ENCODE assay signal across 9 cellular contexts in the genomic region with DNA sequence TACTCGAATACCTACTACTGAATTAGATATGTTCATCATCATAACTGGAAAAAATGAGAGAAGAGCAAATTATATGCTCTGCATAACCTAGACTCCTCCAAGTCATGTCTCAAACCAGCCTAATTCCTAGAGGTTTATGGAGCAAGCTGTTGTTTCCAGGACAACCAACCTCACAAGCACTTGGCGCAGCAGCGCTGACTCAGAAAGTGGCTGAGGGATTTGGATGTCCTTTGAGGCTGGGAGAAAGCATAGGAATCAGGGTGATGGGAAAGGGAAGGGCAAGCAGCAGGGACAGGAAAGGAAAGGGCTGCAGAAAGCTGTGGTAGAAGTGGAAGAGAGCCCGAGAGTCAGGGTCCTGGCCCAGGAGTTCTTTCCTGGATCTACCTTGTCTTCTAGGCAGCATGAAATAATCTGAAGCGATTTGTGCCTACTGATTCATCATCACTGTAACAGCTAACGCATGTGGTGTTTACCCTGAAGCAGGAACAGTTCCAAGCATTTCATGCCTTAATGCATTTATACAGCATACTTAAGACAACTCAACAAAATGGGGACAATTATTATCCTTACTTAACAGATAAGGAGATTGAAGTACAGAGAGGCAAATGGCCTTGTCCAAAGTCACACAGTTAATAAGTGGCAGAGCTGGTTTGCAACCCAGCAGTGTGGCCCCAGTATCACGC. TPM values are rescaled to one million over a fixed set of nuclear protein-coding genes. Genes with fewer than 3 reads are reported as not detected.
DNase-seq lines count a peak whose midpoint lies in the region; ATAC-seq lines count a peak whose summit lies in the region.
"Had no signal": no experiment of that assay in that cellular context is flagged by ENCODE, and none has a peak within 500 bp of the region (broad histone marks: within the 10 kb centered on the region; RNA-seq: fewer than 3 reads in every experiment).

No MANE protein-coding gene starts in this region.

- ATAC-seq in T-cell (replicated peaks in 1 of 4) (no peak), HG02981 (IDR thresholded peaks at IDR 0.05; ENCODE audit: unreplicated experiment) (no peak), HG03196 (IDR thresholded peaks at IDR 0.05; ENCODE audit: unreplicated experiment) (no peak)

- peaks cover 7% of the 10 kb centered on the region for H3K36me3 Mint-ChIP-seq in T-cell

- peak overlapping the region in 1 of 2 donors; percentile 15 for H3K27ac Mint-ChIP-seq in T-cell

- no peaks in the 10 kb centered on the region for H3K27me3 Mint-ChIP-seq in T-cell

- peaks cover 0 to 6% (median 5%) of the 10 kb centered on the region in 3 donors for H3K9me3 Mint-ChIP-seq in T-cell

- CTCF ChIA-PET in T-cell (lab: Charles Lee) = interaction anchor here in 1 of 2 donors (1.2 kb wide), 1 partner anchor 72 kb away, joined by 3 read pairs; no protein-coding TSS in a partner anchor

- POLR2A ChIA-PET in T-cell (lab: Charles Lee) = no interaction called here

- peak overlapping the region in 2 of 3 donors; percentile 50 for H3K4me3 Mint-ChIP-seq in T-cell

- DNase-seq in NCI-H82 (lab: John Stamatoyannopoulos, UW) (peak; percentile 41), NCI-H82 treated with DMSO at 0.1 percent for 48 hours (lab: John Stamatoyannopoulos, UW; ENCODE audit: unreplicated experiment) (no peak), T-cell (no peak), hypothalamus (lab: John Stamatoyannopoulos, UW) (peak in 28 of 51 donors; percentile 6 to 75 (median 24)), stromal cell of bone marrow (ENCODE audit: low read depth) (peak; percentile 90)
- DNase-seq in activated CD4-positive, alpha-beta T cell treated with anti-CD3 and anti-CD28 coated beads for 1 hour = no peak
- DNase-seq: stimulated activated naive CD4-positive, alpha-beta T cell had no signal

- peaks cover 0 to 51% (median 16%) of the 10 kb centered on the region in 3 donors for H3K4me1 Mint-ChIP-seq in T-cell

RNA-seq across cellular contexts. Expression of a gene that starts 3.7 kb away (rescaled TPM):
- 10 to 100 TPM in 4 of 5 donors, 1 to 10 TPM in 1; 5.1 to 28.4 (median 13.6) TPM for total RNA-seq in T-cell

RNA-seq across cellular contexts. Expression of a gene that starts 49.0 kb away (rescaled TPM):
- under 1 TPM in 3 of 5 donors, not detected in 2; 0.53 to 0.63 (median 0.59) TPM for total RNA-seq in T-cell

Comparison
In these comparisons a context has a peak if more than half of its experiments do, and no peak if none do; other contexts are left out.
1. DNase-seq: peak in NCI-H82 (single experiment), hypothalamus (28 of 51) and stromal cell of bone marrow (single experiment); none in NCI-H82 treated with DMSO at 0.1 percent for 48 hours (single experiment), T-cell (0 of 34) and activated CD4-positive, alpha-beta T cell treated with anti-CD3 and anti-CD28 coated beads for 1 hour (single experiment).